16 cellular contexts compared by ENCODE assay signal in the genomic region with DNA sequence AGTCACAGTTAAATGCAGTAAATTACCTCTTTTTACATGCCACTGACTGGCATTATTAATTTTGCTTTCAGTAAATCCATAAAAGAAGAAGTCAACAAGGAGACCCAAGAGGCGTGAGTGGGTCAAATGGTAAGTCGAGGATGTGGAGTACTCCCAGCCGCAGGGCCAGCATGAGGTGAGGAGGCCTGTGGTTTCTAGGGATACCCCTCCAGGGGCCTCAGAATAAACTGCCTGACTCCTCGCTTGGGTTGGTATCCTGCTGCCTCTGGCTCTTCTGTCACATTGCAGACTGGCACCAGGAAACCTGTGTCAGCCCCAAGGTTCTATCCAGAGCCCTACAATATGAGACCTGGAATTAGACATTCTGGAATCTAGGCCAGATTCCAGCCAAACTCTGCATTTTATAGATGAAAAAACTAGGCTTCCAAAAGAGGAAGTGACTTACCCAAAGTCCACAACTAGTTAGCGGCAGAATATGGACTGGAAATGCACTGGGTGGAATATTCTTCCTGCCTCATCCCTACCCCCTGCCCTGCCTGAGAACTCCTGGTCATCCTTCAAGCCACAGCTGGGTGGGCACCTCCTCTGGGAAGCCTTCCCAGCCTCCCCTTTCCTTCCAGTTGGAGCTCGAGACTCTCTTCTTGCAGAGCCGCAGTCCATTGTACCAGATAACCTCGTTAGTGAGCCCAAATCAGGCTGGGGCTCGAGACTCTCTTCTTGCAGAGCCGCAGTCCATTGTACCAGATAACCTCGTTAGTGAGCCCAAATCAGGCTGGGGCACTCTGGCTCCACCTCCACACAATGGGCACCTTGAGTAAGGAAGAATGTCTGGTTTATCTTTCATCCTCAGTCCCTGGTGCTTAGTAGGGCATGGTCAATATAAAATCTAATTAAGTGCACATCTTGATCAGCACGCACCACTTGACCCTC.
"Had no signal": no experiment of that assay in that cellular context is flagged by ENCODE, and none has a peak within 500 bp of the region (broad histone marks: within the 10 kb centered on the region; RNA-seq: fewer than 3 reads in every experiment).

No MANE protein-coding gene starts in this region.

- H3K27me3 ChIP-seq: heart left ventricle, tibial nerve had no signal

- ATAC-seq: esophagus mucosa; gastrocnemius medialis; stimulated activated naive CD8-positive, alpha-beta T cell treated with anti-CD3 and anti-CD28 coated beads, Interleukin-15, Interleukin-2, amounts not matched to agents 100 U/mL and 50 U/mL, for 24 hours had no signal

- H3K36me3 ChIP-seq: gastrocnemius medialis, left ventricle myocardium inferior, prostate gland, tibial nerve had no signal

- H3K27ac Mint-ChIP-seq: activated naive CD8-positive, alpha-beta T cell; activated T-helper 1 cell treated with anti-CD3 and anti-CD28 coated beads, Interleukin-12 subunit alpha, Interleukin-12 subunit beta, Interleukin-2, Interleukin-4 antibody, amounts not matched to agents 30 ng/mL and 10 ng/mL and 1 ng/mL, durations not matched to agents 14 hours and 24 hours and 36 hours; nephron progenitor cell had no signal

- H3K4me3 Mint-ChIP-seq: activated naive CD8-positive, alpha-beta T cell; activated T-helper 1 cell treated with anti-CD3 and anti-CD28 coated beads, Interleukin-12 subunit alpha, Interleukin-12 subunit beta, Interleukin-2, Interleukin-4 antibody, amounts not matched to agents 30 ng/mL and 10 ng/mL and 1 ng/mL, durations not matched to agents 14 hours and 24 hours and 36 hours; nephron progenitor cell had no signal

- H3K9me3 ChIP-seq: gastrocnemius medialis, heart left ventricle, left ventricle myocardium inferior, prostate gland, tibial nerve had no signal

- DNase-seq: activated CD4-positive, alpha-beta T cell treated with anti-CD3 and anti-CD28 coated beads, Interleukin-2, amount 50 U/mL, for 4 hours; activated CD4-positive, CD25-positive, alpha-beta regulatory T cell treated with anti-CD3 and anti-CD28 coated beads, Interleukin-2, amount 50 U/mL, for 72 hours; activated T-cell treated with anti-CD3 and anti-CD28 coated beads for 4 hours; effector CD8-positive, alpha-beta T cell; gastrocnemius medialis; nephron progenitor cell; right cardiac atrium; stimulated activated naive CD8-positive, alpha-beta T cell treated with anti-CD3 and anti-CD28 coated beads, Interleukin-15, Interleukin-2, amounts not matched to agents 100 U/mL and 50 U/mL, for 24 hours; substantia nigra had no signal

- H3K4me3 ChIP-seq: gastrocnemius medialis, heart left ventricle, left ventricle myocardium inferior, prostate gland, tibial nerve had no signal

- H3K4me1 ChIP-seq: gastrocnemius medialis, heart left ventricle had no signal

- H3K27ac ChIP-seq: gastrocnemius medialis, heart left ventricle, left ventricle myocardium inferior, prostate gland had no signal

- H3K9me3 Mint-ChIP-seq: activated T-helper 1 cell treated with anti-CD3 and anti-CD28 coated beads, Interleukin-12 subunit alpha, Interleukin-12 subunit beta, Interleukin-2, Interleukin-4 antibody, amounts not matched to agents 30 ng/mL and 10 ng/mL and 1 ng/mL, durations not matched to agents 14 hours and 24 hours and 36 hours; nephron progenitor cell had no signal
